ENCODE assay signal across 20 cellular contexts in genomic region chr20:24630486-24631172, GRCh38.
"Had no signal": no experiment of that assay in that cellular context is flagged by ENCODE, and none has a peak within 500 bp of the region (broad histone marks: within the 10 kb centered on the region; RNA-seq: fewer than 3 reads in every experiment).

No MANE protein-coding gene starts in this region.

- H3K36me3 ChIP-seq: heart left ventricle, sigmoid colon, suprapubic skin, thyroid gland, upper lobe of left lung, vagina had no signal

- H3K9me3 ChIP-seq: heart left ventricle, psoas muscle, sigmoid colon, suprapubic skin, thyroid gland, upper lobe of left lung, vagina had no signal

- H3K4me1 ChIP-seq: psoas muscle, suprapubic skin, thyroid gland, vagina had no signal

- H3K27ac ChIP-seq: heart left ventricle, psoas muscle, sigmoid colon, skin epidermis, suprapubic skin, thyroid gland, upper lobe of left lung, vagina had no signal

- H3K4me3 ChIP-seq: dorsolateral prefrontal cortex, heart left ventricle, psoas muscle, sigmoid colon, skin epidermis, suprapubic skin, thyroid gland, upper lobe of left lung, vagina had no signal

- DNase-seq: cortex of kidney; effector CD8-positive, alpha-beta T cell; heart left ventricle; kidney glomerular epithelial cell; mammary epithelial cell; natural killer cell; nucleus accumbens; psoas muscle; retina; sigmoid colon; stimulated activated CD4-positive, alpha-beta T cell treated with anti-CD3 and anti-CD28 coated beads, Interleukin-2, amount 100 ng/mL, for 24 hours; stimulated activated CD4-positive, alpha-beta T cell treated with anti-CD3 and anti-CD28 coated beads, Interleukin-4, amount 100 ng/mL, for 4 hours; stimulated activated naive B cell treated with anti-CD40 and anti-IgM and Interleukin-4, amounts not matched to agents 10 μg/mL and 1 μg/mL and 100 μg/mL, for 72 hours; thyroid gland had no signal

- ATAC-seq: heart left ventricle; left lobe of liver; natural killer cell; psoas muscle; stimulated activated naive B cell treated with anti-CD40 and anti-IgM and Interleukin-4, amounts not matched to agents 10 μg/mL and 1 μg/mL and 100 μg/mL, for 72 hours had no signal

- H3K27me3 ChIP-seq: dorsolateral prefrontal cortex, heart left ventricle, sigmoid colon, suprapubic skin, thyroid gland, upper lobe of left lung, vagina had no signal
